24 cellular contexts compared by ENCODE assay signal in the genomic region with DNA sequence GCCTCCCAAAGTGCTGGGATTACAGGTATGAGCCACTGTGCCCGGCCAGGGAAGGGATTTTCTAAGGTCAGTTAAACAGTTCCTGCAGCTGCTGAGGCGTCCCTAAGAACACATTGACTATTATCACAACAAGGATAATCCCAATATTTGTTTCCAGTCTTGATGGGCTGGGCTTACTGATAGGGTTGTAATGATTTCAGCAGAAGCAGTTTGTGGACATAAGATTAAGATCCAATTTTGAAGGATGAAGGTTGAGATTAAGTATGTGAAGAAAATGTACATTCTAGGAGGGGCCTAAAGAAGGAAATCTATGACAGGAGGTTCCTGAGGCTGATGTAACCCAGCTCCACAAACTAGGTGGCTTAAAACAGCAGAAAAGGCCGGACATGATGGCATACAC. TPM values are rescaled to one million over a fixed set of nuclear protein-coding genes. Genes with fewer than 3 reads are reported as not detected.
DNase-seq lines count a peak whose midpoint lies in the region; ATAC-seq and TF ChIP-seq lines count a peak whose summit lies in the region.
"Had no signal": no experiment of that assay in that cellular context is flagged by ENCODE, and none has a peak within 500 bp of the region (broad histone marks: within the 10 kb centered on the region; RNA-seq: fewer than 3 reads in every experiment).

No MANE protein-coding gene starts in this region.

- H3K27ac ChIP-seq in HCT116 (ENCODE audit: low read depth, low read length) (no peak overlapping the region), WERI-Rb-1 (peak overlapping the region; percentile 43)
- H3K27ac ChIP-seq: A549; BLaER1 treated with 17β-estradiol and CSF1 and Interleukin-3, amounts not matched to agents 10 nM and 100 nM had no signal

- H3K4me2 ChIP-seq in HCT116 (ENCODE audit: low read length): peak overlapping the region; percentile 66
- H3K4me2 ChIP-seq: A549; BLaER1 treated with 17β-estradiol and CSF1 and Interleukin-3, amounts not matched to agents 10 nM and 100 nM; GM23338 had no signal

- H3K36me3 ChIP-seq in Caco-2 (ENCODE audit: control insufficient read depth, insufficient read depth, low read length) (no peaks in the 10 kb centered on the region), HCT116 (ENCODE audit: control insufficient read depth in 1 of 2, insufficient read depth in 2 of 2, low read length in 2 of 2) (no peaks in the 10 kb centered on the region), WERI-Rb-1 (no peaks in the 10 kb centered on the region), mucosa of stomach (ENCODE audit: control insufficient read depth, insufficient read depth, low read length) (no peaks in the 10 kb centered on the region)
- H3K36me3 ChIP-seq: BE2C; BLaER1 treated with 17β-estradiol and CSF1 and Interleukin-3, amounts not matched to agents 10 nM and 100 nM; HAP-1 had no signal

- TF ChIP-seq RAD21 in HCT116 (IDR thresholded peaks at IDR 0.05; ENCODE audit: low read depth): no peak

- no peak for TF ChIP-seq POLR2A in HCT116 (IDR thresholded peaks at IDR 0.05; ENCODE audit: borderline replicate concordance, extremely low read depth, insufficient read depth, insufficient read length)

- H3K9ac ChIP-seq in HCT116 (ENCODE audit: low read length): peak overlapping the region; percentile 27; the same call in 1 of the 2 replicates
- no peak overlapping the region for H3K9ac ChIP-seq in mucosa of stomach (ENCODE audit: low read length)
- H3K9ac ChIP-seq: BLaER1 treated with 17β-estradiol and CSF1 and Interleukin-3, amounts not matched to agents 10 nM and 100 nM had no signal

- H3K4me3 ChIP-seq in Caco-2 (ENCODE audit: low read depth, low read length) (no peak overlapping the region), HCT116 (replicated peaks in 1 of 2; ENCODE audit: low read depth in 1 of 2, low read length in 2 of 2) (no peak overlapping the region), WERI-Rb-1 (ENCODE audit: low read depth, low read length) (no peak overlapping the region), mucosa of stomach (ENCODE audit: low read length) (peak overlapping the region; percentile 12)
- H3K4me3 ChIP-seq: A549; BLaER1 treated with 17β-estradiol and CSF1 and Interleukin-3, amounts not matched to agents 10 nM and 100 nM; GM12878; GM23338; HAP-1 had no signal

- no peaks in the 10 kb centered on the region for H3K27me3 ChIP-seq in Caco-2 (replicated peaks; ENCODE audit: control insufficient read depth, insufficient read depth, low read length)
- no peaks in the 10 kb centered on the region for H3K27me3 ChIP-seq in HCT116 (ENCODE audit: insufficient read depth, low read length)
- H3K27me3 ChIP-seq in WERI-Rb-1 (ENCODE audit: insufficient read depth, low read depth, severe bottlenecking): no peaks in the 10 kb centered on the region
- H3K27me3 ChIP-seq in mucosa of stomach (ENCODE audit: control insufficient read depth, insufficient read depth, low read length): no peaks in the 10 kb centered on the region
- H3K27me3 ChIP-seq: BE2C; BLaER1 treated with 17β-estradiol and CSF1 and Interleukin-3, amounts not matched to agents 10 nM and 100 nM had no signal

- H3K4me1 Mint-ChIP-seq in Caco-2 (ENCODE audit: low read depth, unreplicated experiment): no peaks in the 10 kb centered on the region
- no peaks in the 10 kb centered on the region for H3K4me1 Mint-ChIP-seq in activated T-helper 1 cell treated with anti-CD3 and anti-CD28 coated beads, Interleukin-12 subunit alpha, Interleukin-12 subunit beta, Interleukin-2, Interleukin-4 antibody, amounts not matched to agents 30 ng/mL and 10 ng/mL and 1 ng/mL, durations not matched to agents 14 hours and 24 hours and 36 hours (ENCODE audit: low read depth)
- H3K4me1 Mint-ChIP-seq: CD14-positive monocyte; CD8-positive, alpha-beta memory T cell; GM23338 had no signal

- CTCF ChIA-PET in Caco-2 (lab: Charles Lee): interaction anchor here (0.8 to 1.2 kb wide), 2 partner anchors 10 to 63 kb away, joined by 3 to 7 read pairs; partner anchors contain the start of genes CCDC124 and RPL18A
- CTCF ChIA-PET in HCT116 (lab: Charles Lee): no interaction called here

- DNase-seq in Caco-2 (peak in 1 of 2 experiments; percentile 59), HCT116 (ENCODE audit: low read depth, low spot score) (no peak), WERI-Rb-1 (peak; percentile 56), GM20000 (ENCODE audit: low spot score) (no peak)
- DNase-seq in activated T-helper 1 cell treated with anti-CD3 and anti-CD28 coated beads, Interleukin-12 subunit alpha, Interleukin-12 subunit beta, Interleukin-2, Interleukin-4 antibody, amounts not matched to agents 30 ng/mL and 10 ng/mL and 1 ng/mL, durations not matched to agents 14 hours and 24 hours and 36 hours (ENCODE audit: low spot score): no peak
- DNase-seq: 8988T; ACHN; AML-193; BE2C; Calu3; CD4-positive, alpha-beta T cell; CD8-positive, alpha-beta memory T cell; DMS79; EL; GDM1 had no signal

- no peaks in the 10 kb centered on the region for H4K20me1 ChIP-seq in HCT116 (ENCODE audit: insufficient read depth)
- H4K20me1 ChIP-seq: BLaER1 treated with 17β-estradiol and CSF1 and Interleukin-3, amounts not matched to agents 10 nM and 100 nM had no signal

- no peak overlapping the region for H2AFZ ChIP-seq in HCT116 (ENCODE audit: low read depth, low read length, poor library complexity, severe bottlenecking)
- H2AFZ ChIP-seq: GM23338 had no signal

- BruUV-seq in Caco-2 (replicated peaks; lab: Mats Ljungman, UMichigan): no TSS peak
- no TSS peak for BruUV-seq in HCT116 (replicated peaks; lab: Mats Ljungman, UMichigan)

- POLR2A ChIA-PET in Caco-2 (lab: Charles Lee): interaction anchor here (0.8 kb wide), 1 partner anchor 63 kb away, joined by 3 read pairs; the partner anchor contains the start of gene RPL18A
- POLR2A ChIA-PET in HCT116 (lab: Charles Lee): no interaction called here

- ATAC-seq in HCT116 (no peak), HG02870 (IDR thresholded peaks at IDR 0.05; ENCODE audit: unreplicated experiment) (no peak)
- ATAC-seq: A549, GM12878, GM23338 had no signal

- peaks cover 9% of the 10 kb centered on the region for H3K9me3 Mint-ChIP-seq in Caco-2 (ENCODE audit: unreplicated experiment)
- H3K9me3 Mint-ChIP-seq in activated T-helper 1 cell treated with anti-CD3 and anti-CD28 coated beads, Interleukin-12 subunit alpha, Interleukin-12 subunit beta, Interleukin-2, Interleukin-4 antibody, amounts not matched to agents 30 ng/mL and 10 ng/mL and 1 ng/mL, durations not matched to agents 14 hours and 24 hours and 36 hours: no peaks in the 10 kb centered on the region
- H3K9me3 Mint-ChIP-seq: CD4-positive, alpha-beta T cell had no signal

- no peaks in the 10 kb centered on the region for H3K79me2 ChIP-seq in HCT116 (ENCODE audit: insufficient read depth, low read length)

- H3K9me3 ChIP-seq in Caco-2: 0 out of 2 replicates have a peak, but pooled peaks cover 4% of the 10 kb centered on the region
- H3K9me3 ChIP-seq in HCT116 (ENCODE audit: control insufficient read depth in 1 of 2, insufficient read depth in 1 of 2, low read depth in 1 of 2, low read length in 2 of 2): no peaks in the 10 kb centered on the region
- peaks cover 4% of the 10 kb centered on the region for H3K9me3 ChIP-seq in WERI-Rb-1 (ENCODE audit: severe bottlenecking)
- H3K9me3 ChIP-seq in mucosa of stomach (ENCODE audit: control insufficient read depth, low read length): no peaks in the 10 kb centered on the region
- H3K9me3 ChIP-seq: A549, BE2C, HAP-1 had no signal

- peaks cover 3% of the 10 kb centered on the region for H3K27me3 Mint-ChIP-seq in Caco-2 (ENCODE audit: insufficient read depth, unreplicated experiment)
- no peaks in the 10 kb centered on the region for H3K27me3 Mint-ChIP-seq in activated T-helper 1 cell treated with anti-CD3 and anti-CD28 coated beads, Interleukin-12 subunit alpha, Interleukin-12 subunit beta, Interleukin-2, Interleukin-4 antibody, amounts not matched to agents 30 ng/mL and 10 ng/mL and 1 ng/mL, durations not matched to agents 14 hours and 24 hours and 36 hours (ENCODE audit: insufficient read depth)
- H3K27me3 Mint-ChIP-seq: CD4-positive, alpha-beta T cell had no signal

- no peak overlapping the region for H3K4me3 Mint-ChIP-seq in Caco-2 (ENCODE audit: unreplicated experiment)
- no peak overlapping the region for H3K4me3 Mint-ChIP-seq in activated T-helper 1 cell treated with anti-CD3 and anti-CD28 coated beads, Interleukin-12 subunit alpha, Interleukin-12 subunit beta, Interleukin-2, Interleukin-4 antibody, amounts not matched to agents 30 ng/mL and 10 ng/mL and 1 ng/mL, durations not matched to agents 14 hours and 24 hours and 36 hours
- H3K4me3 Mint-ChIP-seq: CD14-positive monocyte; CD4-positive, alpha-beta T cell; CD8-positive, alpha-beta memory T cell; GM23338 had no signal

- H3K27ac Mint-ChIP-seq in Caco-2 (ENCODE audit: unreplicated experiment): peak overlapping the region; percentile 73
- no peak overlapping the region for H3K27ac Mint-ChIP-seq in activated T-helper 1 cell treated with anti-CD3 and anti-CD28 coated beads, Interleukin-12 subunit alpha, Interleukin-12 subunit beta, Interleukin-2, Interleukin-4 antibody, amounts not matched to agents 30 ng/mL and 10 ng/mL and 1 ng/mL, durations not matched to agents 14 hours and 24 hours and 36 hours
- H3K27ac Mint-ChIP-seq: CD14-positive monocyte; CD4-positive, alpha-beta T cell; GM23338 had no signal

- intact Hi-C loops in Caco-2 (cut with micrococcal nuclease; ENCODE audit: unreplicated experiment) (no loop called here), HCT116 (cut with micrococcal nuclease) (no loop called here)
- intact Hi-C loops in activated T-helper 1 cell treated with anti-CD3 and anti-CD28 coated beads, Interleukin-12 subunit alpha, Interleukin-12 subunit beta, Interleukin-2, Interleukin-4 antibody, amounts not matched to agents 30 ng/mL and 10 ng/mL and 1 ng/mL, durations not matched to agents 14 hours and 24 hours and 36 hours (cut with micrococcal nuclease): no loop called here

- H3K4me1 ChIP-seq in Caco-2: peaks cover 9% of the 10 kb centered on the region
- H3K4me1 ChIP-seq in HCT116 (ENCODE audit: control insufficient read depth in 1 of 2, insufficient read depth in 2 of 2, low read length in 2 of 2): peaks cover 5 to 17% of the 10 kb centered on the region in 2 experiments
- H3K4me1 ChIP-seq in mucosa of stomach (ENCODE audit: control insufficient read depth, insufficient read depth, low read length): peaks cover 12% of the 10 kb centered on the region
- H3K4me1 ChIP-seq: A549; BE2C; BLaER1 treated with 17β-estradiol and CSF1 and Interleukin-3, amounts not matched to agents 10 nM and 100 nM; HAP-1 had no signal

- RAD21 ChIA-PET in HCT116 (lab: Charles Lee; ENCODE audit: low non-redundant PET in 1 of 2, low total read pairs in 2 of 2, uncharacterized antibody in 2 of 2, unreplicated experiment in 2 of 2): no interaction called here

- no peaks in the 10 kb centered on the region for H3K36me3 Mint-ChIP-seq in Caco-2 (ENCODE audit: insufficient read depth, unreplicated experiment)
- no peaks in the 10 kb centered on the region for H3K36me3 Mint-ChIP-seq in activated T-helper 1 cell treated with anti-CD3 and anti-CD28 coated beads, Interleukin-12 subunit alpha, Interleukin-12 subunit beta, Interleukin-2, Interleukin-4 antibody, amounts not matched to agents 30 ng/mL and 10 ng/mL and 1 ng/mL, durations not matched to agents 14 hours and 24 hours and 36 hours (ENCODE audit: low read depth)
- H3K36me3 Mint-ChIP-seq: CD14-positive monocyte had no signal

- no peaks in the 10 kb centered on the region for H3K9me2 ChIP-seq in HCT116 (ENCODE audit: insufficient read depth)

- TF ChIP-seq CTCF in Caco-2 (IDR thresholded peaks at IDR 0.05; ENCODE audit: insufficient read depth in 1 of 2, low read depth in 1 of 2, low read length in 1 of 2, severe bottlenecking in 1 of 2, unreplicated experiment in 1 of 2) (no peak), HCT116 (IDR thresholded peaks at IDR 0.05 in 2 of 3, conservative IDR thresholded peaks at IDR 0.05 in 1 of 3; ENCODE audit: borderline replicate concordance in 1 of 3, insufficient read depth in 1 of 3, low read depth in 2 of 3, low read length in 2 of 3) (no peak), WERI-Rb-1 (IDR thresholded peaks at IDR 0.05; ENCODE audit: low read depth, low read length) (no peak), GM20000 (IDR thresholded peaks at IDR 0.05; ENCODE audit: extremely low read depth, missing control alignments) (no peak)

RNA-seq across cellular contexts. Expression of gene CCDC124, which starts 10.7 kb away (rescaled TPM):
- total RNA-seq in Caco-2 (2022) (73.3 TPM in 2 replicates), HCT116 (2021; ENCODE audit: unreplicated experiment) (177 TPM)
- 194 and 214 TPM in 2 replicates for polyA plus RNA-seq in HCT116 (2012)
- total RNA-seq in activated T-helper 1 cell treated with anti-CD3 and anti-CD28 coated beads, Interleukin-12 subunit alpha, Interleukin-12 subunit beta, Interleukin-2, Interleukin-4 antibody, amounts not matched to agents 30 ng/mL and 10 ng/mL and 1 ng/mL, durations not matched to agents 14 hours and 24 hours and 36 hours: 122 and 128 TPM in 2 replicates

RNA-seq across cellular contexts. Expression of gene KCNN1, which starts 44.8 kb away (rescaled TPM):
- total RNA-seq in Caco-2 (2022) (not detected in 2 replicates), HCT116 (2021; ENCODE audit: unreplicated experiment) (0.61 TPM)
- polyA plus RNA-seq in HCT116 (2012): 0.46 and 0.68 TPM in 2 replicates
- not detected in 2 replicates for total RNA-seq in activated T-helper 1 cell treated with anti-CD3 and anti-CD28 coated beads, Interleukin-12 subunit alpha, Interleukin-12 subunit beta, Interleukin-2, Interleukin-4 antibody, amounts not matched to agents 30 ng/mL and 10 ng/mL and 1 ng/mL, durations not matched to agents 14 hours and 24 hours and 36 hours
- total RNA-seq: Calu3; CD4-positive, alpha-beta T cell had no signal
- polyA plus RNA-seq: CD14-positive monocyte; CD8-positive, alpha-beta memory T cell had no signal

RNA-seq across cellular contexts. Expression of gene SLC5A5, which starts 50.4 kb away (rescaled TPM):
- 0.43 TPM in 1 of 2 replicates, not detected in the other for total RNA-seq in Caco-2 (2022)
- 0.59 TPM for total RNA-seq in HCT116 (2021; ENCODE audit: unreplicated experiment)
- polyA plus RNA-seq in HCT116 (2012): 0.32 and 0.34 TPM in 2 replicates
- 1.1 TPM in 2 replicates for total RNA-seq in activated T-helper 1 cell treated with anti-CD3 and anti-CD28 coated beads, Interleukin-12 subunit alpha, Interleukin-12 subunit beta, Interleukin-2, Interleukin-4 antibody, amounts not matched to agents 30 ng/mL and 10 ng/mL and 1 ng/mL, durations not matched to agents 14 hours and 24 hours and 36 hours
- total RNA-seq: Calu3, H4 had no signal
- polyA plus RNA-seq: CD14-positive monocyte had no signal
